ENCODE assay signal across 8 cellular contexts in the genomic region with DNA sequence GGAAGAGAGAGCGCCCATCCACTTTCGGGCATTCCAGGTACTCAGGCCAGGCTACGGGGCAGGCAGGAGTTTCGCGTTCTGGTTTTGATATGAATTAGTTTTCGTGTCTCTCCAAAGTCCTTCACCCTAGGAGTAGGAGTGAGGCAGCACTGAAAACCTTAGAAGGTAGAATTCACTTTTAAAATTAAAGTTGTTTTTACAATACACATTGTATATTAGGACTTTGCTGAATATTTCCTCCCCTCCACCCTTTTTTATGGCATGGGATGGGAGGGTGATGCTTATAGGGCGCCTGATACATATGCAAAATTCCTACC. TPM values are rescaled to one million over a fixed set of nuclear protein-coding genes. Genes with fewer than 3 reads are reported as not detected.
DNase-seq lines count a peak whose midpoint lies in the region; ATAC-seq, FAIRE-seq and TF ChIP-seq lines count a peak whose summit lies in the region.

No MANE protein-coding gene starts in this region.

- DNase-seq in HCT116 (ENCODE audit: low read depth, low spot score) (no peak), smooth muscle cell (lab: John Stamatoyannopoulos, UW; ENCODE audit: unreplicated experiment) (no peak), COLO668 (lab: John Stamatoyannopoulos, UW; ENCODE audit: unreplicated experiment) (no peak), frontal cortex (ENCODE audit: low spot score in 2 of 2) (no peak), DMS79 (lab: John Stamatoyannopoulos, UW) (no peak)
- DNase-seq in activated CD4-positive, alpha-beta T cell treated with anti-CD3 and anti-CD28 coated beads, Interleukin-2, amount 50 U/mL, for 4 hours: no peak

- H3K27ac Mint-ChIP-seq in activated T-helper 17 cell treated with anti-CD3 and anti-CD28 coated beads, Interleukin-2, amount 50 U/mL, for 72 hours: no peak overlapping the region

- WGBS in smooth muscle cell (ENCODE audit: low lambda C conversion rate): 3% methylated on average over 7 of the region's 7 CpGs

- POLR2A ChIA-PET in HCT116 (lab: Charles Lee): interaction anchor here (1.4 to 1.7 kb wide), 2 partner anchors 11 kb away, joined by 3 to 7 read pairs; no protein-coding TSS in a partner anchor

- CTCF ChIA-PET in HCT116 (lab: Charles Lee): interaction anchor here (1.0 to 1.5 kb wide), 3 partner anchors 127 to 327 kb away, joined by 3 to 5 read pairs (median 4); no protein-coding TSS in a partner anchor

- peak overlapping the region; percentile 87 for H3K4me3 Mint-ChIP-seq in activated T-helper 17 cell treated with anti-CD3 and anti-CD28 coated beads, Interleukin-2, amount 50 U/mL, for 72 hours

- H3K27ac ChIP-seq in HCT116 (ENCODE audit: low read depth, low read length) (peak overlapping the region; percentile 54), smooth muscle cell (ENCODE audit: low read depth) (peak overlapping the region; percentile 90)

- peak overlapping the region; percentile 87 for H2AFZ ChIP-seq in HCT116 (ENCODE audit: low read depth, low read length, poor library complexity, severe bottlenecking)
- H2AFZ ChIP-seq in smooth muscle cell (ENCODE audit: low read depth): peak overlapping the region; percentile 82

- no peaks in the 10 kb centered on the region for H3K27me3 ChIP-seq in HCT116 (ENCODE audit: insufficient read depth, low read length)
- H3K27me3 ChIP-seq in iPS-15b (ENCODE audit: control insufficient read depth, insufficient read depth, low read length): no peaks in the 10 kb centered on the region
- no peaks in the 10 kb centered on the region for H3K27me3 ChIP-seq in smooth muscle cell (ENCODE audit: low read depth)

- no peaks in the 10 kb centered on the region for H3K79me2 ChIP-seq in HCT116 (ENCODE audit: insufficient read depth, low read length)
- H3K79me2 ChIP-seq in smooth muscle cell (ENCODE audit: low read depth): peaks cover 55% of the 10 kb centered on the region

- peaks cover 28% of the 10 kb centered on the region for H3K4me1 Mint-ChIP-seq in activated T-helper 17 cell treated with anti-CD3 and anti-CD28 coated beads, Interleukin-2, amount 50 U/mL, for 72 hours

- peaks cover 17% of the 10 kb centered on the region for H3F3A ChIP-seq in smooth muscle cell (ENCODE audit: low read depth)

- no peaks in the 10 kb centered on the region for H3K27me3 Mint-ChIP-seq in activated T-helper 17 cell treated with anti-CD3 and anti-CD28 coated beads, Interleukin-2, amount 50 U/mL, for 72 hours

- H4K20me1 ChIP-seq in HCT116 (ENCODE audit: insufficient read depth): no peaks in the 10 kb centered on the region
- H4K20me1 ChIP-seq in smooth muscle cell (ENCODE audit: low read depth): peaks cover 7% of the 10 kb centered on the region

- no peak for TF ChIP-seq RAD21 in HCT116 (IDR thresholded peaks at IDR 0.05; ENCODE audit: low read depth)

- TF ChIP-seq POLR2A in HCT116 (IDR thresholded peaks at IDR 0.05; ENCODE audit: borderline replicate concordance, extremely low read depth, insufficient read depth, insufficient read length): no peak

- H3K9me3 ChIP-seq in HCT116 (ENCODE audit: control insufficient read depth in 1 of 2, insufficient read depth in 1 of 2, low read depth in 1 of 2, low read length in 2 of 2) (no peaks in the 10 kb centered on the region), iPS-15b (ENCODE audit: control insufficient read depth, insufficient read depth, low read length) (no peaks in the 10 kb centered on the region), smooth muscle cell (replicated peaks; ENCODE audit: low read depth) (no peaks in the 10 kb centered on the region)

- no peaks in the 10 kb centered on the region for H3K36me3 Mint-ChIP-seq in activated T-helper 17 cell treated with anti-CD3 and anti-CD28 coated beads, Interleukin-2, amount 50 U/mL, for 72 hours (ENCODE audit: low read depth)

- peak overlapping the region; percentile 46 for H3K9ac ChIP-seq in HCT116 (ENCODE audit: low read length)
- peak overlapping the region; percentile 37 for H3K9ac ChIP-seq in iPS-15b (ENCODE audit: low read depth, low read length)
- H3K9ac ChIP-seq in smooth muscle cell (ENCODE audit: low read depth): peak overlapping the region; percentile 79

- H3K36me3 ChIP-seq in HCT116 (ENCODE audit: control insufficient read depth in 1 of 2, insufficient read depth in 2 of 2, low read length in 2 of 2) (no peaks in the 10 kb centered on the region), iPS-15b (ENCODE audit: control insufficient read depth, insufficient read depth, low read length) (no peaks in the 10 kb centered on the region), smooth muscle cell (ENCODE audit: low read depth) (no peaks in the 10 kb centered on the region)

- ATAC-seq in HCT116: no peak
- no peak for ATAC-seq in activated T-helper 17 cell treated with anti-CD3 and anti-CD28 coated beads, Interleukin-2, amount 50 U/mL, for 72 hours (replicated peaks)

- H3K9me2 ChIP-seq in HCT116 (ENCODE audit: insufficient read depth): no peaks in the 10 kb centered on the region

- no peak for FAIRE-seq in frontal cortex (lab: Jason Lieb, UNC)

- peak overlapping the region; percentile 86 for H3K4me2 ChIP-seq in HCT116 (ENCODE audit: low read length)
- peak overlapping the region; percentile 85 for H3K4me2 ChIP-seq in smooth muscle cell

- H3K4me3 ChIP-seq in HCT116 (replicated peaks in 1 of 2; ENCODE audit: low read depth in 1 of 2, low read length in 2 of 2) (peak overlapping the region; percentile 50 to 72), iPS-15b (ENCODE audit: low read depth, low read length) (peak overlapping the region; percentile 82), smooth muscle cell (peak overlapping the region; percentile 76)

- H3K4me1 ChIP-seq in HCT116 (ENCODE audit: control insufficient read depth in 1 of 2, insufficient read depth in 2 of 2, low read length in 2 of 2): peaks cover 15 to 25% of the 10 kb centered on the region in 2 experiments; a peak in 3 of 4 replicates
- H3K4me1 ChIP-seq in iPS-15b (ENCODE audit: control insufficient read depth, insufficient read depth, low read length): no peaks in the 10 kb centered on the region
- H3K4me1 ChIP-seq in smooth muscle cell (ENCODE audit: low read depth): peaks cover 16% of the 10 kb centered on the region

- TF ChIP-seq CTCF in HCT116 (IDR thresholded peaks at IDR 0.05 in 2 of 3, conservative IDR thresholded peaks at IDR 0.05 in 1 of 3; ENCODE audit: borderline replicate concordance in 1 of 3, insufficient read depth in 1 of 3, low read depth in 2 of 3, low read length in 2 of 3) (no peak), smooth muscle cell (IDR thresholded peaks at IDR 0.05; ENCODE audit: borderline replicate concordance, insufficient read depth, poor library complexity, severe bottlenecking) (no peak)

- no TSS peak for BruUV-seq in HCT116 (replicated peaks; lab: Mats Ljungman, UMichigan)

- intact Hi-C loops in HCT116 (cut with micrococcal nuclease): no loop called here

- RAD21 ChIA-PET in HCT116 (lab: Charles Lee; ENCODE audit: low non-redundant PET in 1 of 2, low total read pairs in 2 of 2, uncharacterized antibody in 2 of 2, unreplicated experiment in 2 of 2): no interaction called here

- H3K9me3 Mint-ChIP-seq in activated T-helper 17 cell treated with anti-CD3 and anti-CD28 coated beads, Interleukin-2, amount 50 U/mL, for 72 hours: no peaks in the 10 kb centered on the region

TF ChIP-seq in HCT116, 20 proteins besides CTCF, POLR2A, EP300 and RAD21 (continues in another document):
- no peak for TF ChIP-seq POLR2AphosphoS5 (IDR thresholded peaks at IDR 0.05; ENCODE audit: low read depth, low read length)
- TF ChIP-seq, protein P1, sequence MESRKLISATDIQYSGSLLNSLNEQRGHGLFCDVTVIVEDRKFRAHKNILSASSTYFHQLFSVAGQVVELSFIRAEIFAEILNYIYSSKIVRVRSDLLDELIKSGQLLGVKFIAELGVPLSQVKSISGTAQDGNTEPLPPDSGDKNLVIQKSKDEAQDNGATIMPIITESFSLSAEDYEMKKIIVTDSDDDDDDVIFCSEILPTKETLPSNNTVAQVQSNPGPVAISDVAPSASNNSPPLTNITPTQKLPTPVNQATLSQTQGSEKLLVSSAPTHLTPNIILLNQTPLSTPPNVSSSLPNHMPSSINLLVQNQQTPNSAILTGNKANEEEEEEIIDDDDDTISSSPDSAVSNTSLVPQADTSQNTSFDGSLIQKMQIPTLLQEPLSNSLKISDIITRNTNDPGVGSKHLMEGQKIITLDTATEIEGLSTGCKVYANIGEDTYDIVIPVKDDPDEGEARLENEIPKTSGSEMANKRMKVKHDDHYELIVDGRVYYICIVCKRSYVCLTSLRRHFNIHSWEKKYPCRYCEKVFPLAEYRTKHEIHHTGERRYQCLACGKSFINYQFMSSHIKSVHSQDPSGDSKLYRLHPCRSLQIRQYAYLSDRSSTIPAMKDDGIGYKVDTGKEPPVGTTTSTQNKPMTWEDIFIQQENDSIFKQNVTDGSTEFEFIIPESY (IDR thresholded peaks at IDR 0.05; ENCODE audit: extremely low read depth, insufficient replicate concordance, low read length): no peak
- no peak for TF ChIP-seq ELF1 (IDR thresholded peaks at IDR 0.05; ENCODE audit: borderline replicate concordance, low read depth)
- TF ChIP-seq EGR1 (IDR thresholded peaks at IDR 0.05; ENCODE audit: low read depth): no peak
- TF ChIP-seq CEBPB (IDR thresholded peaks at IDR 0.05; ENCODE audit: low read depth): no peak
- no peak for TF ChIP-seq EZH2 (IDR thresholded peaks at IDR 0.05)
- TF ChIP-seq CBX3 (IDR thresholded peaks at IDR 0.05; ENCODE audit: low read depth): no peak
- TF ChIP-seq, protein P2, sequence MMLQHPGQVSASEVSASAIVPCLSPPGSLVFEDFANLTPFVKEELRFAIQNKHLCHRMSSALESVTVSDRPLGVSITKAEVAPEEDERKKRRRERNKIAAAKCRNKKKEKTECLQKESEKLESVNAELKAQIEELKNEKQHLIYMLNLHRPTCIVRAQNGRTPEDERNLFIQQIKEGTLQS (IDR thresholded peaks at IDR 0.05): no peak

RNA-seq across cellular contexts. Expression of gene ITGA1, which starts 0.7 kb away (rescaled TPM):
- total RNA-seq in HCT116 (2021; ENCODE audit: unreplicated experiment) (1.8 TPM), smooth muscle cell (202 and 250 TPM in 2 replicates), frontal cortex (4.5 TPM)
- 0.47 and 0.49 TPM in 2 replicates for polyA plus RNA-seq in HCT116 (2012)
- 10 to 100 TPM in 1 of 2 donors, 1 to 10 TPM in 1; 3.1 to 14.9 TPM for total RNA-seq in activated T-helper 17 cell treated with anti-CD3 and anti-CD28 coated beads, Interleukin-2, amount 50 U/mL, for 72 hours
- polyA plus RNA-seq in smooth muscle cell: 62.6 and 85.2 TPM in 2 replicates

RNA-seq across cellular contexts. Expression of gene PELO, which starts 0.7 kb away (rescaled TPM):
- total RNA-seq in HCT116 (2021; ENCODE audit: unreplicated experiment) (16.5 TPM), smooth muscle cell (37.0 and 41.3 TPM in 2 replicates), frontal cortex (33.0 TPM)
- polyA plus RNA-seq in HCT116 (2012): 14.7 and 15.7 TPM in 2 replicates
- total RNA-seq in activated T-helper 17 cell treated with anti-CD3 and anti-CD28 coated beads, Interleukin-2, amount 50 U/mL, for 72 hours: 10 to 100 TPM; 22.9 to 35.0 TPM
- polyA plus RNA-seq in smooth muscle cell: 66.1 and 88.2 TPM in 2 replicates

Comparison
In these comparisons a context has a peak if more than half of its experiments do, and no peak if none do; other contexts are left out.
1. RNA of gene ITGA1, which starts 0.7 kb away (total RNA-seq): 202 to 250 TPM in smooth muscle cell; 3.1 to 14.9 TPM in activated T-helper 17 cell treated with anti-CD3 and anti-CD28 coated beads, Interleukin-2, amount 50 U/mL, for 72 hours, 4.5 TPM in frontal cortex (single experiment) and 1.8 TPM in HCT116 (single experiment); every median in the first group is over 10 times any median in the second.
2. Peak in every context shown above with its lines, with median percentiles within 50 percentile points of each other: H3K4me3 ChIP-seq and H3K9ac ChIP-seq.